ENCODE assay signal across 8 cellular contexts in genomic region chr2:202135111-202135874, GRCh38.
A peak's percentile ranks its signal among the peaks of the same experiment; 100 is the strongest.
DNase-seq lines count a peak whose midpoint lies in the region; ATAC-seq and TF ChIP-seq lines count a peak whose summit lies in the region.
"Had no signal": no experiment of that assay in that cellular context is flagged by ENCODE, and none has a peak within 500 bp of the region (broad histone marks: within the 10 kb centered on the region; RNA-seq: fewer than 3 reads in every experiment).

No MANE protein-coding gene starts in this region.

- no peaks in the 10 kb centered on the region for H3K79me2 ChIP-seq in fibroblast of lung (ENCODE audit: control insufficient read depth, insufficient read depth, low read length)

- no peaks in the 10 kb centered on the region for H3K9me3 ChIP-seq in fibroblast of lung (ENCODE audit: control insufficient read depth, insufficient read depth, low read depth, low read length)
- H3K9me3 ChIP-seq in mucosa of descending colon, result no peaks in the 10 kb centered on the region
- H3K9me3 ChIP-seq in vagina, result no peaks in the 10 kb centered on the region

- POLR2A ChIA-PET in GM10248 (lab: Yijun Ruan, JAX), result no interaction called here

- H3K27me3 ChIP-seq in fibroblast of lung (ENCODE audit: control insufficient read depth, insufficient read depth, low read length) (no peaks in the 10 kb centered on the region), vagina (no peaks in the 10 kb centered on the region)

- intact Hi-C loops in mucosa of descending colon (cut with DNase I, micrococcal nuclease) (no loop called here), vagina (cut with DNase I) (no loop called here)

- H3K27ac ChIP-seq in fibroblast of lung (ENCODE audit: insufficient read depth, low read length) (peak overlapping the region; percentile 21), vagina (peak overlapping the region; percentile 65)

- H3K4me1 ChIP-seq in fibroblast of lung (ENCODE audit: control insufficient read depth, extremely low read depth, insufficient read depth, low read length), result peaks cover 4% of the 10 kb centered on the region
- no peaks in the 10 kb centered on the region for H3K4me1 ChIP-seq in mucosa of descending colon (ENCODE audit: low read depth)
- H3K4me1 ChIP-seq in vagina, result peaks cover 26% of the 10 kb centered on the region

- H3K36me3 ChIP-seq in fibroblast of lung (ENCODE audit: control insufficient read depth, insufficient read depth, low read length) (no peaks in the 10 kb centered on the region), mucosa of descending colon (ENCODE audit: low read depth) (no peaks in the 10 kb centered on the region), vagina (no peaks in the 10 kb centered on the region)

- H3K4me2 ChIP-seq in fibroblast of lung (ENCODE audit: extremely low read depth, insufficient read depth, low read length), result peak overlapping the region; percentile 67

- peak; percentile 89 for DNase-seq in NCI-H226
- peak; percentile 100 for DNase-seq in fibroblast of lung (ENCODE audit: low read depth in 2 of 2)
- DNase-seq in mucosa of descending colon, result peak; percentile 60 to 69 (median 61)
- peak in 1 of 2 donors; percentile 94 for DNase-seq in vagina (ENCODE audit: extremely low spot score in 2 of 2)
- no peak for DNase-seq in GM10248 (ENCODE audit: extremely low spot score)
- DNase-seq: NCI-H1436 had no signal

- CTCF ChIA-PET in GM10248 (lab: Yijun Ruan, JAX), result interaction anchor here (1.1 kb wide), 1 partner anchor 33 kb away, joined by 3 read pairs; no protein-coding TSS in a partner anchor

- no peak overlapping the region for H3K4me3 ChIP-seq in fibroblast of lung (replicated peaks in 1 of 4; ENCODE audit: control extremely low read depth in 1 of 4, insufficient read depth in 1 of 4, low read depth in 3 of 4, low read length in 4 of 4)
- H3K4me3 ChIP-seq in mucosa of descending colon, result no peak overlapping the region
- H3K4me3 ChIP-seq in vagina, result no peak overlapping the region

- TF ChIP-seq POLR2A in vagina (IDR thresholded peaks at IDR 0.05), result no peak

- ATAC-seq in mucosa of descending colon, result peak; percentile 62
- ATAC-seq in HG03045 (IDR thresholded peaks at IDR 0.05; ENCODE audit: unreplicated experiment), result no peak
- no peak for ATAC-seq in GM19463 (IDR thresholded peaks at IDR 0.05; ENCODE audit: unreplicated experiment)

- TF ChIP-seq CTCF in fibroblast of lung (conservative IDR thresholded peaks at IDR 0.05 in 1 of 2, IDR thresholded peaks at IDR 0.05 in 1 of 2; ENCODE audit: low read depth in 1 of 2, low read length in 2 of 2), result peak; percentile 2 to 28
- TF ChIP-seq CTCF in mucosa of descending colon (IDR thresholded peaks at IDR 0.05), result no peak
- no peak for TF ChIP-seq CTCF in vagina (IDR thresholded peaks at IDR 0.05)
- TF ChIP-seq CTCF in GM10248 (IDR thresholded peaks at IDR 0.05; ENCODE audit: control extremely low read depth, extremely low read depth, low read depth, missing control alignments), result no peak

- no peaks in the 10 kb centered on the region for H4K20me1 ChIP-seq in fibroblast of lung (ENCODE audit: control insufficient read depth, extremely low read depth, insufficient read depth, low read length)

- no peak overlapping the region for H3K9ac ChIP-seq in fibroblast of lung (ENCODE audit: insufficient read depth, low read length)

- H2AFZ ChIP-seq in fibroblast of lung (ENCODE audit: low read length), result no peak overlapping the region

Comparison
In these comparisons a context has a peak if more than half of its experiments do, and no peak if none do; other contexts are left out.
1. CTCF ChIP-seq: peak in fibroblast of lung (2 of 2); none in mucosa of descending colon (single experiment), vagina (0 of 3) and GM10248 (single experiment).